Comparison of ENCODE assay signal across 8 cellular contexts in genomic region chr11:44949160-44950035, GRCh38. TPM values are rescaled to one million over a fixed set of nuclear protein-coding genes. Genes with fewer than 3 reads are reported as not detected.
A peak's percentile ranks its signal among the peaks of the same experiment; 100 is the strongest.
DNase-seq lines count a peak whose midpoint lies in the region; ATAC-seq, FAIRE-seq and TF ChIP-seq lines count a peak whose summit lies in the region.

No MANE protein-coding gene starts in this region.

- H3F3A ChIP-seq in OCI-LY1 (ENCODE audit: insufficient read depth, low read length): no peaks in the 10 kb centered on the region

- no peak for TF ChIP-seq EP300 in GM12878 (IDR thresholded peaks at IDR 0.05; ENCODE audit: borderline replicate concordance in 1 of 2, control insufficient read depth in 1 of 2, low read depth in 2 of 2, low read length in 2 of 2)

- H3K79me2 ChIP-seq in OCI-LY1 (ENCODE audit: insufficient read depth, low read length) (no peaks in the 10 kb centered on the region), GM12878 (ENCODE audit: control insufficient read depth, insufficient read depth, low read length) (no peaks in the 10 kb centered on the region)

- 5% methylated on average over 30 of the region's 57 CpGs for WGBS in GM12878 (ENCODE audit: insufficient coverage, insufficient replicate concordance, low lambda C conversion rate, missing lambda C conversion rate)

- CTCF ChIA-PET in GM12878 (lab: Yijun Ruan, JAX): interaction anchor here (1.7 kb wide), 1 partner anchor 17 kb away, joined by 4 read pairs; no protein-coding TSS in a partner anchor

- ATAC-seq in GM12878 (0 out of 3 replicates have a peak, but pooled peaks have one; percentile 19), HG03045 (IDR thresholded peaks at IDR 0.05; ENCODE audit: unreplicated experiment) (no peak)

- peaks cover 7 to 12% of the 10 kb centered on the region in 2 donors for H3K4me1 Mint-ChIP-seq in immature natural killer cell

- POLR2A ChIA-PET in GM12878 (lab: Charles Lee): no interaction called here

- H3K27ac Mint-ChIP-seq in immature natural killer cell: no peak overlapping the region

- H3K9ac ChIP-seq in OCI-LY1 (ENCODE audit: low read length) (no peak overlapping the region), GM12878 (ENCODE audit: control insufficient read depth, insufficient read depth, low read length) (no peak overlapping the region)

- no peaks in the 10 kb centered on the region for H3K9me2 ChIP-seq in OCI-LY1 (ENCODE audit: low read depth, low read length)

- TF ChIP-seq CTCF in GM13977 (IDR thresholded peaks at IDR 0.05; ENCODE audit: extremely low read depth, insufficient read depth, missing control alignments): peak; percentile 29
- TF ChIP-seq CTCF in OCI-LY1 (IDR thresholded peaks at IDR 0.05; ENCODE audit: low read length): peak; percentile 52
- peak in 1 of 3 experiments; percentile 38; a peak in 2 of 6 replicates for TF ChIP-seq CTCF in GM12878 (IDR thresholded peaks at IDR 0.05 in 2 of 3, conservative IDR thresholded peaks at IDR 0.05 in 1 of 3; ENCODE audit: control insufficient read depth in 2 of 3, extremely low read depth in 1 of 3, insufficient read depth in 1 of 3, low read depth in 3 of 3, low read length in 3 of 3)

- no peaks in the 10 kb centered on the region for H3K4me1 ChIP-seq in OCI-LY1 (ENCODE audit: insufficient read depth, low read length, severe bottlenecking)
- no peaks in the 10 kb centered on the region for H3K4me1 ChIP-seq in GM12878 (ENCODE audit: control insufficient read depth, insufficient read depth, low read length)

- intact Hi-C loops in GM12878 (cut with micrococcal nuclease; ENCODE audit: unreplicated experiment): no loop called here

- H3K4me3 Mint-ChIP-seq in immature natural killer cell: peak overlapping the region; percentile 75 to 85 (median 82)

- SMC1A ChIA-PET in GM12878 (lab: Charles Lee; ENCODE audit: uncharacterized antibody, unreplicated experiment): no interaction called here

- no peak for TF ChIP-seq RAD21 in GM12878 (IDR thresholded peaks at IDR 0.05; ENCODE audit: insufficient read depth, low read depth, low read length)

- H3K9me3 ChIP-seq in OCI-LY1 (ENCODE audit: low read length): no peaks in the 10 kb centered on the region
- peaks cover 2% of the 10 kb centered on the region; the same call in 1 of the 3 replicates for H3K9me3 ChIP-seq in GM12878 (replicated peaks; ENCODE audit: control insufficient read depth, insufficient read depth, low read length)

- peaks cover 0 to 11% (median 8%) of the 10 kb centered on the region in 3 donors for H3K27me3 Mint-ChIP-seq in immature natural killer cell (ENCODE audit: low read depth in 3 of 3)

- H3K36me3 Mint-ChIP-seq in immature natural killer cell: no peaks in the 10 kb centered on the region

- H3K27me3 ChIP-seq in OCI-LY1 (ENCODE audit: insufficient read depth, low read length): peaks cover 2% of the 10 kb centered on the region; the same call in 1 of the 2 replicates
- peaks cover 0 to 6% of the 10 kb centered on the region in 2 experiments; a peak in 3 of 4 replicates for H3K27me3 ChIP-seq in GM12878 (replicated peaks in 1 of 2; ENCODE audit: control insufficient read depth in 2 of 2, insufficient read depth in 2 of 2, low read length in 1 of 2)

- in situ Hi-C loops in GM13977 (cut with MboI; ENCODE audit: low pct_unique_long_range_greater_than_20kb, low sequenced_read_pairs, unreplicated experiment): loop anchor here (25.0 kb wide), 1 partner anchor 363 kb away; no protein-coding TSS in a partner anchor
- in situ Hi-C loops in GM12878 (cut with MboI): loop anchor here (25.0 kb wide), 1 partner anchor 388 kb away; no protein-coding TSS in a partner anchor

- no peaks in the 10 kb centered on the region for H4K20me1 ChIP-seq in OCI-LY1 (ENCODE audit: insufficient read depth, low read length)
- no peaks in the 10 kb centered on the region; the same call in 1 of the 2 replicates for H4K20me1 ChIP-seq in GM12878 (ENCODE audit: control insufficient read depth, insufficient read depth)

- H3K27ac ChIP-seq in OCI-LY1 (ENCODE audit: low read depth, low read length, poor library complexity, severe bottlenecking) (no peak overlapping the region), GM12878 (ENCODE audit: control insufficient read depth, insufficient read depth) (no peak overlapping the region)

- RAD21 ChIA-PET in GM12878 (lab: Charles Lee; ENCODE audit: unreplicated experiment): no interaction called here

- H3K36me3 ChIP-seq in OCI-LY1 (ENCODE audit: insufficient read depth, low read length): no peaks in the 10 kb centered on the region
- H3K36me3 ChIP-seq in GM12878 (ENCODE audit: control insufficient read depth in 2 of 2, insufficient read depth in 2 of 2, low read length in 1 of 2): no peaks in the 10 kb centered on the region

- H3K4me3 ChIP-seq in OCI-LY1 (ENCODE audit: low read depth, low read length, poor library complexity, severe bottlenecking) (peak overlapping the region; percentile 46), GM12878 (peak overlapping the region; percentile 36; the same call in 1 of the 2 replicates)

- no peak for FAIRE-seq in GM12878 (lab: Jason Lieb, UNC)

- no peak for TF ChIP-seq POLR2A in GM12878 (IDR thresholded peaks at IDR 0.05; ENCODE audit: low read depth, low read length)

- DNase-seq in GM13977 (ENCODE audit: low spot score) (peak; percentile 48), GM12878 (ENCODE audit: low read depth, low spot score) (no peak), immature natural killer cell (peak; percentile 13 to 19 (median 15)), cerebellar nuclear complex (lab: John Stamatoyannopoulos, UW) (no peak), NCI-H2081 (lab: John Stamatoyannopoulos, UW) (no peak)
- DNase-seq in stimulated activated CD4-positive, alpha-beta T cell treated with anti-CD3 and anti-CD28 coated beads, Interleukin-2, amount 100 ng/mL, for 4 hours (ENCODE audit: low read depth): peak; percentile 7

- no peaks in the 10 kb centered on the region for H3K9me3 Mint-ChIP-seq in immature natural killer cell

- H2AFZ ChIP-seq in OCI-LY1 (ENCODE audit: low read length) (no peak overlapping the region), GM12878 (ENCODE audit: control insufficient read depth, low read depth, low read length) (no peak overlapping the region)

- H3K4me2 ChIP-seq in OCI-LY1 (ENCODE audit: low read length): peak overlapping the region; percentile 21
- H3K4me2 ChIP-seq in GM12878 (ENCODE audit: control insufficient read depth, insufficient read depth): peak overlapping the region; percentile 53; the same call in 1 of the 2 replicates

- BruUV-seq in GM12878 (replicated peaks; lab: Mats Ljungman, UMichigan): no TSS peak

TF ChIP-seq in GM12878, 131 proteins besides CTCF, POLR2A, EP300 and RAD21 (continues in another document):
- no peak for TF ChIP-seq CUX1 (IDR thresholded peaks at IDR 0.05; ENCODE audit: insufficient replicate concordance, low read depth, low read length)
- TF ChIP-seq NR2C2 (IDR thresholded peaks at IDR 0.05; ENCODE audit: borderline replicate concordance, control insufficient read depth, insufficient read length, low read depth): no peak
- TF ChIP-seq CHD4 (IDR thresholded peaks at IDR 0.05): no peak

RNA-seq across cellular contexts. Expression of gene TP53I11, which starts 1.3 kb away (rescaled TPM):
- total RNA-seq in GM12878 (2013; cell fraction: nucleolus; rRNA removed): not detected in 2 replicates
- total RNA-seq in GM12878 (2014; rRNA removed) (0.17 TPM in 1 of 2 replicates, not detected in the other), GM12878 (2014; rRNA removed; fragmentation: Illumina TruSeq; extraction: Trizol) (not detected in 2 replicates), GM12878 (2021) (0.21 and 0.23 TPM in 2 replicates)
- polyA plus RNA-seq in GM12878 (2011; ENCODE audit: low read depth): 0.30 TPM
- polyA plus RNA-seq in GM12878 (2011; rRNA removed) (0.10 and 0.27 TPM in 2 replicates), GM12878 (2014; fragmentation: Illumina TruSeq; extraction: Trizol) (0.03 TPM in 1 of 2 replicates, not detected in the other), GM12878 (2014; fragmentation: Nextera tagmentation; extraction: Ambion mirVana) (not detected), GM12878 (2014; rRNA removed) (0.08 and 0.24 TPM in 2 replicates), GM12878 (2016; fragmentation: Nextera tagmentation; extraction: Ambion mirVana) (under 1 TPM; 0.15 to 0.28 TPM), immature natural killer cell (10 to 100 TPM in 1 of 3 donors, 1 to 10 TPM in 2; 5.0 to 13.6 (median 6.4) TPM)
- polyA plus RNA-seq in GM12878 (2011; cell fraction: cytosol; rRNA removed): 0.39 and 0.60 TPM in 2 replicates
- 0.57 and 0.85 TPM in 2 replicates for polyA plus RNA-seq in GM12878 (2011; cell fraction: nucleus; rRNA removed)
- 1.2 and 1.5 TPM in 2 replicates for polyA plus RNA-seq in GM12878 (2012)
- 0.15 and 0.77 TPM in 2 replicates for polyA minus RNA-seq in GM12878 (2011; rRNA and poly(A)+ RNA removed)
- polyA minus RNA-seq in GM12878 (2011; cell fraction: cytosol; rRNA and poly(A)+ RNA removed): 1.1 TPM in 1 of 2 replicates, not detected in the other
- polyA minus RNA-seq in GM12878 (2011; cell fraction: nucleus; rRNA and poly(A)+ RNA removed): 0.60 and 1.4 TPM in 2 replicates

Comparison
In these comparisons a context has a peak if more than half of its experiments do, and no peak if none do; other contexts are left out.
1. DNase-seq: peak in GM13977 (single experiment), immature natural killer cell (3 of 3) and stimulated activated CD4-positive, alpha-beta T cell treated with anti-CD3 and anti-CD28 coated beads, Interleukin-2, amount 100 ng/mL, for 4 hours (single experiment); none in GM12878 (single experiment), cerebellar nuclear complex (0 of 2) and NCI-H2081 (0 of 2).